In genomic region chr11:57294225-57295131, GRCh38 we compare ENCODE assay signal across 12 cellular contexts. TPM values are rescaled to one million over a fixed set of nuclear protein-coding genes. Genes with fewer than 3 reads are reported as not detected.
A peak's percentile ranks its signal among the peaks of the same experiment; 100 is the strongest.
DNase-seq lines count a peak whose midpoint lies in the region; ATAC-seq, FAIRE-seq and TF ChIP-seq lines count a peak whose summit lies in the region.
"Had no signal": no experiment of that assay in that cellular context is flagged by ENCODE, and none has a peak within 500 bp of the region (broad histone marks: within the 10 kb centered on the region; RNA-seq: fewer than 3 reads in every experiment).

No MANE protein-coding gene starts in this region.

- no peak overlapping the region for H3K9ac ChIP-seq in keratinocyte (ENCODE audit: control insufficient read depth, extremely low read depth, insufficient read depth, low read length)

- dilution Hi-C loops in keratinocyte (cut with MboI; ENCODE audit: extremely low pct_ligation_motif_present, low sequenced_read_pairs): loop anchor here (25.0 kb wide), 1 partner anchor 457 kb away; no protein-coding TSS in a partner anchor

- H3K4me1 Mint-ChIP-seq in WTC11: peaks cover 9% of the 10 kb centered on the region

- H3K9me3 ChIP-seq in keratinocyte (ENCODE audit: control insufficient read depth, low read depth, low read length): no peaks in the 10 kb centered on the region
- H3K9me3 ChIP-seq in gastrocnemius medialis: peaks cover 0 to 4% (median 3%) of the 10 kb centered on the region in 3 donors

- ATAC-seq in WTC11 (peak; percentile 47), GM19351 (IDR thresholded peaks at IDR 0.05; ENCODE audit: unreplicated experiment) (no peak), gastrocnemius medialis (no peak)

- TF ChIP-seq CTCF in WTC11 (IDR thresholded peaks at IDR 0.05) (no peak), keratinocyte (optimal IDR thresholded peaks at IDR 0.05 in 1 of 3, IDR thresholded peaks at IDR 0.05 in 1 of 3, conservative IDR thresholded peaks at IDR 0.05 in 1 of 3; ENCODE audit: extremely low read depth in 1 of 3, insufficient read depth in 2 of 3, low read length in 3 of 3) (no peak), gastrocnemius medialis (IDR thresholded peaks at IDR 0.05 in 4 of 5, conservative IDR thresholded peaks at IDR 0.05 in 1 of 5) (no peak)

- H3K4me1 ChIP-seq in keratinocyte (ENCODE audit: control insufficient read depth, extremely low read depth, insufficient read depth, low read length) (peaks cover 47% of the 10 kb centered on the region), gastrocnemius medialis (peaks cover 0 to 10% of the 10 kb centered on the region in 2 donors)

- in situ Hi-C loops in gastrocnemius medialis (cut with MboI; ENCODE audit: low sequenced_read_pairs in 4 of 4): no loop called here

- peaks cover 32% of the 10 kb centered on the region for H3K36me3 Mint-ChIP-seq in WTC11

- peak overlapping the region; percentile 42 for H3K27ac ChIP-seq in keratinocyte (ENCODE audit: control insufficient read depth, insufficient read depth, low read length)
- H3K27ac ChIP-seq in gastrocnemius medialis: peak overlapping the region in 1 of 4 donors; percentile 12

- H3K27ac Mint-ChIP-seq in WTC11: no peak overlapping the region; the same call in 1 of the 2 replicates

- H3K27me3 Mint-ChIP-seq in WTC11 (ENCODE audit: low read depth): no peaks in the 10 kb centered on the region

- H3K9me3 Mint-ChIP-seq in WTC11: peaks cover 20% of the 10 kb centered on the region

- peak; percentile 26 for DNase-seq in NCI-H2107 treated with DMSO at 0.1 percent for 48 hours (lab: John Stamatoyannopoulos, UW; ENCODE audit: unreplicated experiment)
- DNase-seq in NCI-H2107 (lab: John Stamatoyannopoulos, UW): no peak
- no peak for DNase-seq in WTC11 (ENCODE audit: low spot score)
- DNase-seq in keratinocyte (ENCODE audit: low read depth, low spot score): no peak
- peak; percentile 26 for DNase-seq in superior temporal gyrus (ENCODE audit: extremely low spot score)
- DNase-seq in stimulated activated CD4-positive, alpha-beta T cell treated with anti-CD3 and anti-CD28 coated beads, Interleukin-4, amount 100 ng/mL, for 24 hours: no peak
- DNase-seq in gastrocnemius medialis: no peak
- DNase-seq: activated CD8-positive, alpha-beta memory T cell treated with anti-CD3 and anti-CD28 coated beads, Interleukin-2, amount 50 U/mL, for 48 hours; erythroblast had no signal

- no peak for TF ChIP-seq POLR2A in gastrocnemius medialis (IDR thresholded peaks at IDR 0.05)

- FAIRE-seq in keratinocyte (lab: Jason Lieb, UNC): peak; percentile 55
- FAIRE-seq: urothelium cell line had no signal

- CTCF ChIA-PET in WTC11 (lab: Charles Lee): interaction anchor here (0.5 to 1.1 kb wide), 5 partner anchors 9 to 56 kb away, joined by 3 read pairs; no protein-coding TSS in a partner anchor

- H2AFZ ChIP-seq in keratinocyte (ENCODE audit: control insufficient read depth, low read length): no peak overlapping the region

- H3K4me3 Mint-ChIP-seq in WTC11: no peak overlapping the region

- no peaks in the 10 kb centered on the region for H4K20me1 ChIP-seq in keratinocyte (ENCODE audit: control insufficient read depth, extremely low read depth, insufficient read depth, low read length)

- H3K9me1 ChIP-seq in keratinocyte (ENCODE audit: control insufficient read depth, extremely low read depth, insufficient read depth, low read length): peaks cover 2% of the 10 kb centered on the region

- H3K4me3 ChIP-seq in keratinocyte (ENCODE audit: control insufficient read depth in 2 of 3, extremely low read depth in 1 of 3, insufficient read depth in 2 of 3, low read depth in 1 of 3, low read length in 3 of 3) (no peak overlapping the region), gastrocnemius medialis (no peak overlapping the region)

- POLR2A ChIA-PET in WTC11 (lab: Charles Lee): interaction anchor here (0.7 to 1.7 kb wide), 3 partner anchors 10 to 33 kb away, joined by 4 to 9 read pairs (median 8); no protein-coding TSS in a partner anchor

- no peaks in the 10 kb centered on the region for H3K79me2 ChIP-seq in keratinocyte (ENCODE audit: control insufficient read depth, insufficient read depth, low read length)

- H3K36me3 ChIP-seq in keratinocyte (ENCODE audit: control insufficient read depth in 2 of 2, extremely low read depth in 1 of 2, insufficient read depth in 2 of 2, low read length in 2 of 2) (peaks cover 7 to 17% of the 10 kb centered on the region in 2 experiments), gastrocnemius medialis (peaks cover 1 to 21% of the 10 kb centered on the region in 2 donors)

- intact Hi-C loops in gastrocnemius medialis (cut with DNase I; ENCODE audit: low total_unique reads): no loop called here

- peak overlapping the region; percentile 1 for H3K4me2 ChIP-seq in keratinocyte (ENCODE audit: control insufficient read depth, extremely low read depth, insufficient read depth, low read depth, low read length)

- H3K27me3 ChIP-seq in keratinocyte (ENCODE audit: control insufficient read depth, extremely low read depth, insufficient read depth, low read length): no peaks in the 10 kb centered on the region
- no peaks in the 10 kb centered on the region for H3K27me3 ChIP-seq in gastrocnemius medialis

TF ChIP-seq in WTC11, 78 proteins besides CTCF, POLR2A, EP300 and RAD21:
- TF ChIP-seq RORB (CRISPR knock-in tag; IDR thresholded peaks at IDR 0.05) (no peak), ZNF423 (CRISPR knock-in tag; IDR thresholded peaks at IDR 0.05) (peak; percentile 74)

RNA-seq across cellular contexts. Expression of gene TNKS1BP1, which starts 30.3 kb away (rescaled TPM):
- total RNA-seq in WTC11 (2021): 109 to 127 TPM (median 125 TPM) in 3 replicates
- 88.3 to 107 TPM (median 94.3 TPM) in 3 replicates for polyA plus RNA-seq in keratinocyte
- polyA plus RNA-seq in keratinocyte (2011; ENCODE audit: low read depth): 155 TPM
- 73.8 and 93.4 TPM in 2 replicates for polyA plus RNA-seq in keratinocyte (2011; cell fraction: cytosol; rRNA removed)
- polyA plus RNA-seq in keratinocyte (2011; cell fraction: nucleus; rRNA removed): 419 and 507 TPM in 2 replicates
- polyA plus RNA-seq in keratinocyte (2012; ENCODE audit: low replicate concordance): 200 and 415 TPM in 2 replicates
- polyA minus RNA-seq in keratinocyte: 196 to 291 TPM (median 228 TPM) in 3 replicates
- 155 TPM for polyA minus RNA-seq in keratinocyte (2011; cell fraction: cytosol; rRNA and poly(A)+ RNA removed)
- 200 and 236 TPM in 2 replicates for polyA minus RNA-seq in keratinocyte (2011; cell fraction: nucleus; rRNA and poly(A)+ RNA removed)
- 100 to 1,000 TPM in 3 of 4 donors, 10 to 100 TPM in 1; 98.5 to 165 (median 125) TPM for total RNA-seq in gastrocnemius medialis

RNA-seq across cellular contexts. Expression of gene SSRP1, which starts 41.2 kb away (rescaled TPM):
- total RNA-seq in WTC11 (2021): 218 to 228 TPM (median 223 TPM) in 3 replicates
- polyA plus RNA-seq in keratinocyte: 64.3 to 139 TPM (median 115 TPM) in 3 replicates
- polyA plus RNA-seq in keratinocyte (2011; ENCODE audit: low read depth): 80.2 TPM
- polyA plus RNA-seq in keratinocyte (2011; cell fraction: cytosol; rRNA removed): 97.3 and 122 TPM in 2 replicates
- polyA plus RNA-seq in keratinocyte (2011; cell fraction: nucleus; rRNA removed): 74.8 and 78.5 TPM in 2 replicates
- 65.8 and 117 TPM in 2 replicates for polyA plus RNA-seq in keratinocyte (2012; ENCODE audit: low replicate concordance)
- polyA minus RNA-seq in keratinocyte: 102 to 159 TPM (median 129 TPM) in 3 replicates
- polyA minus RNA-seq in keratinocyte (2011; cell fraction: cytosol; rRNA and poly(A)+ RNA removed): 56.2 TPM
- polyA minus RNA-seq in keratinocyte (2011; cell fraction: nucleus; rRNA and poly(A)+ RNA removed): 19.4 and 27.7 TPM in 2 replicates
- 100 to 1,000 TPM in 3 of 4 donors, 10 to 100 TPM in 1; 76.6 to 155 (median 137) TPM for total RNA-seq in gastrocnemius medialis

RNA-seq across cellular contexts. Expression of gene P2RX3, which starts 43.7 kb away (rescaled TPM):
- total RNA-seq in WTC11 (2021): 0.26 to 1.1 TPM (median 0.66 TPM) in 3 replicates
- not detected in 3 replicates for polyA plus RNA-seq in keratinocyte
- polyA plus RNA-seq in keratinocyte (2011; ENCODE audit: low read depth): not detected
- not detected in 2 replicates for polyA plus RNA-seq in keratinocyte (2011; cell fraction: cytosol; rRNA removed)
- polyA plus RNA-seq in keratinocyte (2011; cell fraction: nucleus; rRNA removed): not detected in 2 replicates
- polyA plus RNA-seq in keratinocyte (2012; ENCODE audit: low replicate concordance): not detected in 2 replicates
- polyA minus RNA-seq in keratinocyte: not detected in 3 replicates
- polyA minus RNA-seq in keratinocyte (2011; cell fraction: cytosol; rRNA and poly(A)+ RNA removed): not detected
- polyA minus RNA-seq in keratinocyte (2011; cell fraction: nucleus; rRNA and poly(A)+ RNA removed): not detected in 2 replicates
- not detected for total RNA-seq in gastrocnemius medialis
- total RNA-seq: pulmonary artery endothelial cell had no signal

RNA-seq across cellular contexts. Expression of gene APLNR, which starts 57.4 kb away (rescaled TPM):
- total RNA-seq in WTC11 (2021): 0.53 to 0.89 TPM (median 0.66 TPM) in 3 replicates
- 0.03 TPM in 1 of 3 replicates, not detected in the others for polyA plus RNA-seq in keratinocyte
- polyA plus RNA-seq in keratinocyte (2011; ENCODE audit: low read depth): not detected
- polyA plus RNA-seq in keratinocyte (2011; cell fraction: cytosol; rRNA removed): not detected in 2 replicates
- not detected in 2 replicates for polyA plus RNA-seq in keratinocyte (2011; cell fraction: nucleus; rRNA removed)
- polyA plus RNA-seq in keratinocyte (2012; ENCODE audit: low replicate concordance): 0.17 TPM in 1 of 2 replicates, not detected in the other
- not detected in 3 replicates for polyA minus RNA-seq in keratinocyte
- not detected for polyA minus RNA-seq in keratinocyte (2011; cell fraction: cytosol; rRNA and poly(A)+ RNA removed)
- polyA minus RNA-seq in keratinocyte (2011; cell fraction: nucleus; rRNA and poly(A)+ RNA removed): not detected in 2 replicates
- total RNA-seq in gastrocnemius medialis: 1 to 10 TPM in 1 of 4 donors, under 1 TPM in 3; 0.32 to 3.7 (median 0.64) TPM
- total RNA-seq: pulmonary artery endothelial cell had no signal

Comparison
In these comparisons a context has a peak if more than half of its experiments do, and no peak if none do; other contexts are left out.
1. DNase-seq: peak in NCI-H2107 treated with DMSO at 0.1 percent for 48 hours (single experiment) and superior temporal gyrus (single experiment); none in NCI-H2107 (single experiment), WTC11 (single experiment), keratinocyte (single experiment), stimulated activated CD4-positive, alpha-beta T cell treated with anti-CD3 and anti-CD28 coated beads, Interleukin-4, amount 100 ng/mL, for 24 hours (single experiment) and gastrocnemius medialis (0 of 2).